Comparison of ENCODE assay signal across 9 cellular contexts in the genomic region with DNA sequence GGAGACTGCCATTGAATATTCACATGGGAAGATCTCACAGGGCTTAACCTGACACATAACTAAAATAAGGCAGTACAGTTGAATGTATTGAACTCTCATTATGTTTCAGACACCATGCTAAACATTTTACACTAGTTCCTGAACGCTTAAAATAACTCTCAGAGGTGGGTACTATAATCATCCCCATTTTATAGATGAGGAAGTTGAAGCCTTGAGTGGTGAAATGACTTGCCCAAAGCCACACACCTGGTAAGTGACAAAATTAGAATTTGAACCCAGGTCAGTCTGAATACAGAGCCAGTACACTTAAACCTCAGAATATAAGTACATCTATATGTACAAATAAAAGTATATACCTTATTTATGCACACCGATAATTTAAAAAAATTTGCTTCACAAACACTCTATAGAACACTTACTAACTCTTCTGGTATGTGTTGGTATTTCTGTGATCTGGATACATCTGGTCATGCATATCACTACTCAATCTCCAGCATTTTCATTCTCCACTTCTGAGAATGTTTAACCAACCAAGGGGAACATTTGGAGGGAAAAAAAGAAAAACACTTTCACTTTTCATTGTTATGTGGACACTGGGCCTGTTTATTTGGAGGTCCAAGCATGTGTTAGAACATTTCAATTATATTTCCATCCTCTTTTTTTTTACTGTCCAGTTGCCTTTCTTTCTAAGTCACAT. TPM values are rescaled to one million over a fixed set of nuclear protein-coding genes. Genes with fewer than 3 reads are reported as not detected.
A peak's percentile ranks its signal among the peaks of the same experiment; 100 is the strongest.
DNase-seq lines count a peak whose midpoint lies in the region; ATAC-seq and TF ChIP-seq lines count a peak whose summit lies in the region.
"Had no signal": no experiment of that assay in that cellular context is flagged by ENCODE, and none has a peak within 500 bp of the region (broad histone marks: within the 10 kb centered on the region; RNA-seq: fewer than 3 reads in every experiment).

No MANE protein-coding gene starts in this region.

- H3K36me3 ChIP-seq in OCI-LY3 (replicated peaks; ENCODE audit: low read depth, low read length), result no peaks in the 10 kb centered on the region

- ATAC-seq in activated CD8-positive, alpha-beta memory T cell treated with anti-CD3 and anti-CD28 coated beads, Interleukin-2, amount 10 ng/mL, durations not matched to agents 7 days and 5 days, result no peak
- ATAC-seq in stimulated activated naive CD8-positive, alpha-beta T cell treated with anti-CD3 and anti-CD28 coated beads, Interleukin-15, amount 100 ng/mL, for 72 hours, result no peak
- ATAC-seq in WTC11, result no peak

- H3K27ac Mint-ChIP-seq in activated CD8-positive, alpha-beta memory T cell treated with anti-CD3 and anti-CD28 coated beads, Interleukin-2, amount 10 ng/mL, durations not matched to agents 7 days and 5 days, result peak overlapping the region; percentile 78
- H3K27ac Mint-ChIP-seq in stimulated activated naive CD8-positive, alpha-beta T cell treated with anti-CD3 and anti-CD28 coated beads, Interleukin-15, amount 100 ng/mL, for 72 hours, result peak overlapping the region in 1 of 2 donors; percentile 78
- H3K27ac Mint-ChIP-seq in WTC11, result no peak overlapping the region

- no peak overlapping the region for H3K4me3 Mint-ChIP-seq in activated CD8-positive, alpha-beta memory T cell treated with anti-CD3 and anti-CD28 coated beads, Interleukin-2, amount 10 ng/mL, durations not matched to agents 7 days and 5 days
- H3K4me3 Mint-ChIP-seq in stimulated activated naive CD8-positive, alpha-beta T cell treated with anti-CD3 and anti-CD28 coated beads, Interleukin-15, amount 100 ng/mL, for 72 hours, result peak overlapping the region; percentile 31 to 46
- no peak overlapping the region for H3K4me3 Mint-ChIP-seq in WTC11

- H3K4me1 Mint-ChIP-seq in activated CD8-positive, alpha-beta memory T cell treated with anti-CD3 and anti-CD28 coated beads, Interleukin-2, amount 10 ng/mL, durations not matched to agents 7 days and 5 days, result peaks cover 63% of the 10 kb centered on the region
- peaks cover 73% of the 10 kb centered on the region for H3K4me1 Mint-ChIP-seq in stimulated activated naive CD8-positive, alpha-beta T cell treated with anti-CD3 and anti-CD28 coated beads, Interleukin-15, amount 100 ng/mL, for 72 hours
- H3K4me1 Mint-ChIP-seq in WTC11, result peaks cover 35% of the 10 kb centered on the region

- DNase-seq in activated CD8-positive, alpha-beta memory T cell treated with anti-CD3 and anti-CD28 coated beads, Interleukin-2, amount 10 ng/mL, durations not matched to agents 7 days and 5 days, result no peak
- no peak for DNase-seq in activated CD8-positive, alpha-beta memory T cell treated with anti-CD3 and anti-CD28 coated beads for 24 hours
- DNase-seq in epithelial cell of proximal tubule (ENCODE audit: low read depth) (peak; percentile 84), NCI-H748 treated with DMSO at 0.1 percent for 48 hours (lab: John Stamatoyannopoulos, UW) (no peak), GOT3 (lab: John Stamatoyannopoulos, UW) (no peak), WTC11 (ENCODE audit: low spot score) (no peak)
- DNase-seq in stimulated activated naive CD8-positive, alpha-beta T cell treated with anti-CD3 and anti-CD28 coated beads, Interleukin-15, amount 100 ng/mL, for 72 hours, result no peak

- H2AFZ ChIP-seq in OCI-LY3 (ENCODE audit: low read depth, low read length), result no peak overlapping the region

- H3K27me3 Mint-ChIP-seq in activated CD8-positive, alpha-beta memory T cell treated with anti-CD3 and anti-CD28 coated beads, Interleukin-2, amount 10 ng/mL, durations not matched to agents 7 days and 5 days, result no peaks in the 10 kb centered on the region
- H3K27me3 Mint-ChIP-seq in stimulated activated naive CD8-positive, alpha-beta T cell treated with anti-CD3 and anti-CD28 coated beads, Interleukin-15, amount 100 ng/mL, for 72 hours, result no peaks in the 10 kb centered on the region
- H3K27me3 Mint-ChIP-seq in WTC11 (ENCODE audit: low read depth), result no peaks in the 10 kb centered on the region

- H3K9ac ChIP-seq in OCI-LY3 (ENCODE audit: low read length), result peak overlapping the region; percentile 50

- H3K9me3 ChIP-seq in OCI-LY3 (ENCODE audit: insufficient read depth, low read length), result no peaks in the 10 kb centered on the region

- no peaks in the 10 kb centered on the region for H4K20me1 ChIP-seq in OCI-LY3 (ENCODE audit: insufficient read depth, low read length)

- CTCF ChIA-PET in activated CD8-positive, alpha-beta memory T cell treated with anti-CD3 and anti-CD28 coated beads, Interleukin-2, amount 10 ng/mL, durations not matched to agents 7 days and 5 days (lab: Charles Lee), result interaction anchor here (1.4 kb wide), 1 partner anchor 31 kb away, joined by 3 read pairs; a partner anchor contains a TSS
- CTCF ChIA-PET in WTC11 (lab: Charles Lee), result interaction anchor here (0.6 kb wide), 1 partner anchor 91 kb away, joined by 3 read pairs; no protein-coding TSS in a partner anchor

- peaks cover 4% of the 10 kb centered on the region for H3K79me2 ChIP-seq in OCI-LY3 (ENCODE audit: low read length)

- TF ChIP-seq CTCF in OCI-LY3 (IDR thresholded peaks at IDR 0.05; ENCODE audit: low read depth, low read length) (no peak), epithelial cell of proximal tubule (conservative IDR thresholded peaks at IDR 0.05; ENCODE audit: low read depth, low read length) (no peak), WTC11 (IDR thresholded peaks at IDR 0.05) (no peak)

- peak overlapping the region; percentile 69 for H3K4me2 ChIP-seq in OCI-LY3 (ENCODE audit: low read length)

- peak overlapping the region; percentile 38 for H3K4me3 ChIP-seq in OCI-LY3 (ENCODE audit: low read length)
- no peak overlapping the region for H3K4me3 ChIP-seq in epithelial cell of proximal tubule (ENCODE audit: low read depth, low read length)

- peaks cover 6% of the 10 kb centered on the region for H3K36me3 Mint-ChIP-seq in activated CD8-positive, alpha-beta memory T cell treated with anti-CD3 and anti-CD28 coated beads, Interleukin-2, amount 10 ng/mL, durations not matched to agents 7 days and 5 days
- H3K36me3 Mint-ChIP-seq in WTC11, result no peaks in the 10 kb centered on the region

- H3K27ac ChIP-seq in OCI-LY3 (ENCODE audit: low read length), result peak overlapping the region; percentile 97

- H3K9me3 Mint-ChIP-seq in activated CD8-positive, alpha-beta memory T cell treated with anti-CD3 and anti-CD28 coated beads, Interleukin-2, amount 10 ng/mL, durations not matched to agents 7 days and 5 days (ENCODE audit: low read depth), result no peaks in the 10 kb centered on the region
- no peaks in the 10 kb centered on the region for H3K9me3 Mint-ChIP-seq in stimulated activated naive CD8-positive, alpha-beta T cell treated with anti-CD3 and anti-CD28 coated beads, Interleukin-15, amount 100 ng/mL, for 72 hours
- no peaks in the 10 kb centered on the region for H3K9me3 Mint-ChIP-seq in WTC11

- POLR2A ChIA-PET in WTC11 (lab: Charles Lee), result no interaction called here

- H3K27me3 ChIP-seq in OCI-LY3 (ENCODE audit: low read depth, low read length), result no peaks in the 10 kb centered on the region

- H3K4me1 ChIP-seq in OCI-LY3 (ENCODE audit: low read length), result peaks cover 85% of the 10 kb centered on the region

TF ChIP-seq in WTC11, 78 proteins besides CTCF, POLR2A, EP300 and RAD21 (continues in another document):
- TF ChIP-seq ZNF263 (CRISPR knock-in tag; IDR thresholded peaks at IDR 0.05; ENCODE audit: low read depth) (no peak), TP53 (CRISPR knock-in tag; IDR thresholded peaks at IDR 0.05) (no peak), FOXJ3 (CRISPR knock-in tag; IDR thresholded peaks at IDR 0.05; ENCODE audit: borderline replicate concordance) (no peak), ZNF138 (CRISPR knock-in tag; conservative IDR thresholded peaks at IDR 0.05) (no peak), OVOL2 (CRISPR knock-in tag; IDR thresholded peaks at IDR 0.05; ENCODE audit: borderline replicate concordance) (no peak), PRRX2 (CRISPR knock-in tag; IDR thresholded peaks at IDR 0.05) (no peak)
- TF ChIP-seq, protein P1, sequence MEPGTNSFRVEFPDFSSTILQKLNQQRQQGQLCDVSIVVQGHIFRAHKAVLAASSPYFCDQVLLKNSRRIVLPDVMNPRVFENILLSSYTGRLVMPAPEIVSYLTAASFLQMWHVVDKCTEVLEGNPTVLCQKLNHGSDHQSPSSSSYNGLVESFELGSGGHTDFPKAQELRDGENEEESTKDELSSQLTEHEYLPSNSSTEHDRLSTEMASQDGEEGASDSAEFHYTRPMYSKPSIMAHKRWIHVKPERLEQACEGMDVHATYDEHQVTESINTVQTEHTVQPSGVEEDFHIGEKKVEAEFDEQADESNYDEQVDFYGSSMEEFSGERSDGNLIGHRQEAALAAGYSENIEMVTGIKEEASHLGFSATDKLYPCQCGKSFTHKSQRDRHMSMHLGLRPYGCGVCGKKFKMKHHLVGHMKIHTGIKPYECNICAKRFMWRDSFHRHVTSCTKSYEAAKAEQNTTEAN (CRISPR knock-in tag; IDR thresholded peaks at IDR 0.05), result no peak
- TF ChIP-seq, protein P2, sequence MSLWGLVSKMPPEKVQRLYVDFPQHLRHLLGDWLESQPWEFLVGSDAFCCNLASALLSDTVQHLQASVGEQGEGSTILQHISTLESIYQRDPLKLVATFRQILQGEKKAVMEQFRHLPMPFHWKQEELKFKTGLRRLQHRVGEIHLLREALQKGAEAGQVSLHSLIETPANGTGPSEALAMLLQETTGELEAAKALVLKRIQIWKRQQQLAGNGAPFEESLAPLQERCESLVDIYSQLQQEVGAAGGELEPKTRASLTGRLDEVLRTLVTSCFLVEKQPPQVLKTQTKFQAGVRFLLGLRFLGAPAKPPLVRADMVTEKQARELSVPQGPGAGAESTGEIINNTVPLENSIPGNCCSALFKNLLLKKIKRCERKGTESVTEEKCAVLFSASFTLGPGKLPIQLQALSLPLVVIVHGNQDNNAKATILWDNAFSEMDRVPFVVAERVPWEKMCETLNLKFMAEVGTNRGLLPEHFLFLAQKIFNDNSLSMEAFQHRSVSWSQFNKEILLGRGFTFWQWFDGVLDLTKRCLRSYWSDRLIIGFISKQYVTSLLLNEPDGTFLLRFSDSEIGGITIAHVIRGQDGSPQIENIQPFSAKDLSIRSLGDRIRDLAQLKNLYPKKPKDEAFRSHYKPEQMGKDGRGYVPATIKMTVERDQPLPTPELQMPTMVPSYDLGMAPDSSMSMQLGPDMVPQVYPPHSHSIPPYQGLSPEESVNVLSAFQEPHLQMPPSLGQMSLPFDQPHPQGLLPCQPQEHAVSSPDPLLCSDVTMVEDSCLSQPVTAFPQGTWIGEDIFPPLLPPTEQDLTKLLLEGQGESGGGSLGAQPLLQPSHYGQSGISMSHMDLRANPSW (CRISPR knock-in tag; conservative IDR thresholded peaks at IDR 0.05; ENCODE audit: low read depth), result no peak

RNA-seq across cellular contexts. Expression of a gene that starts 4.6 kb away (rescaled TPM):
- total RNA-seq in activated CD8-positive, alpha-beta memory T cell treated with anti-CD3 and anti-CD28 coated beads, Interleukin-2, amount 10 ng/mL, durations not matched to agents 7 days and 5 days, result 10 to 100 TPM; 22.9 to 24.3 TPM
- total RNA-seq in epithelial cell of proximal tubule, result 2.7 and 2.9 TPM in 2 replicates
- total RNA-seq in WTC11 (2021), result 9.4 to 10.3 TPM (median 9.7 TPM) in 3 replicates

RNA-seq across cellular contexts. Expression of a gene that starts 31.4 kb away (rescaled TPM):
- total RNA-seq in activated CD8-positive, alpha-beta memory T cell treated with anti-CD3 and anti-CD28 coated beads, Interleukin-2, amount 10 ng/mL, durations not matched to agents 7 days and 5 days, result 10 to 100 TPM; 29.8 to 35.5 TPM
- total RNA-seq in epithelial cell of proximal tubule (25.4 and 49.0 TPM in 2 replicates), WTC11 (2021) (24.7 to 27.3 TPM (median 25.0 TPM) in 3 replicates)

RNA-seq across cellular contexts. Expression of a gene that starts 54.9 kb away (rescaled TPM):
- under 1 TPM in 1 of 2 experiments, not detected in 1; 0.07 TPM for total RNA-seq in activated CD8-positive, alpha-beta memory T cell treated with anti-CD3 and anti-CD28 coated beads, Interleukin-2, amount 10 ng/mL, durations not matched to agents 7 days and 5 days
- 0.07 and 1.6 TPM in 2 replicates for total RNA-seq in epithelial cell of proximal tubule
- 1.0 to 1.9 TPM (median 1.6 TPM) in 3 replicates for total RNA-seq in WTC11 (2021)
- total RNA-seq: SK-MEL-5 had no signal

Comparison
In these comparisons a context has a peak if more than half of its experiments do, and no peak if none do; other contexts are left out.
1. H3K4me3 Mint-ChIP-seq: peak in stimulated activated naive CD8-positive, alpha-beta T cell treated with anti-CD3 and anti-CD28 coated beads, Interleukin-15, amount 100 ng/mL, for 72 hours (2 of 2); none in activated CD8-positive, alpha-beta memory T cell treated with anti-CD3 and anti-CD28 coated beads, Interleukin-2, amount 10 ng/mL, durations not matched to agents 7 days and 5 days (single experiment) and WTC11 (single experiment).